In genomic region chr2:182784058-182784706, GRCh38 we compare ENCODE assay signal across 23 cellular contexts.
"Had no signal": no experiment of that assay in that cellular context is flagged by ENCODE, and none has a peak within 500 bp of the region (broad histone marks: within the 10 kb centered on the region; RNA-seq: fewer than 3 reads in every experiment).

No MANE protein-coding gene starts in this region.

- H3K27me3 ChIP-seq: dorsolateral prefrontal cortex, esophagus muscularis mucosa, foreskin keratinocyte, gastroesophageal sphincter, heart left ventricle, hepatocyte, neutrophil, pancreas, stomach, thyroid gland, vagina had no signal

- H3K9me3 ChIP-seq: esophagus muscularis mucosa, gastroesophageal sphincter, lower lobe of right lung, neutrophil, pancreas, thyroid gland, vagina had no signal

- H3K27ac ChIP-seq: dorsolateral prefrontal cortex, epithelial cell of prostate, esophagus muscularis mucosa, foreskin keratinocyte, gastroesophageal sphincter, heart left ventricle, hepatocyte, left ventricle myocardium inferior, lower lobe of right lung, neutrophil, pancreas, stomach, thyroid gland, vagina had no signal

- ATAC-seq: gastroesophageal sphincter; heart left ventricle; left cardiac atrium; lower lobe of right lung; natural killer cell treated with Interleukin-12 subunit alpha and Interleukin-12 subunit beta and Interleukin-15 and Interleukin-18, amount 100 ng/mL, for 72 hours had no signal

- H3K79me2 ChIP-seq: hepatocyte had no signal

- H2AFZ ChIP-seq: hepatocyte had no signal

- H3K36me3 ChIP-seq: neutrophil, pancreas, thyroid gland, vagina had no signal

- H3K4me2 ChIP-seq: hepatocyte, smooth muscle cell had no signal

- H3K4me3 ChIP-seq: dorsolateral prefrontal cortex, esophagus muscularis mucosa, gastroesophageal sphincter, heart left ventricle, hepatocyte, left ventricle myocardium inferior, lower lobe of right lung, pancreas, smooth muscle cell, stomach, thyroid gland, vagina had no signal

- DNase-seq: dorsolateral prefrontal cortex; effector CD4-positive, alpha-beta T cell; heart left ventricle; left cardiac atrium; left ventricle myocardium inferior; lower lobe of right lung; pancreas; stimulated activated CD4-positive, alpha-beta T cell treated with anti-CD3 and anti-CD28 coated beads, Interleukin-12 subunit alpha, Interleukin-12 subunit beta, amount 100 ng/mL, for 4 hours; stimulated activated CD4-positive, alpha-beta T cell treated with anti-CD3 and anti-CD28 coated beads, Interleukin-1b, Interleukin-23, amount 100 ng/mL, for 48 hours; stimulated activated CD4-positive, alpha-beta T cell treated with anti-CD3 and anti-CD28 coated beads, Interleukin-4, amount 100 ng/mL, for 1 hour; stimulated activated CD8-positive, alpha-beta memory T cell treated with anti-CD3 and anti-CD28 coated beads, Interleukin-4, amount 100 ng/mL, for 48 hours; stimulated activated naive CD4-positive, alpha-beta T cell treated with Interleukin-2 at 50 U/mL for 16 hours; stomach; thyroid gland had no signal

- H3K4me1 ChIP-seq: esophagus muscularis mucosa, foreskin keratinocyte, heart left ventricle, left ventricle myocardium inferior, lower lobe of right lung, pancreas, thyroid gland, vagina had no signal
